In the genomic region with DNA sequence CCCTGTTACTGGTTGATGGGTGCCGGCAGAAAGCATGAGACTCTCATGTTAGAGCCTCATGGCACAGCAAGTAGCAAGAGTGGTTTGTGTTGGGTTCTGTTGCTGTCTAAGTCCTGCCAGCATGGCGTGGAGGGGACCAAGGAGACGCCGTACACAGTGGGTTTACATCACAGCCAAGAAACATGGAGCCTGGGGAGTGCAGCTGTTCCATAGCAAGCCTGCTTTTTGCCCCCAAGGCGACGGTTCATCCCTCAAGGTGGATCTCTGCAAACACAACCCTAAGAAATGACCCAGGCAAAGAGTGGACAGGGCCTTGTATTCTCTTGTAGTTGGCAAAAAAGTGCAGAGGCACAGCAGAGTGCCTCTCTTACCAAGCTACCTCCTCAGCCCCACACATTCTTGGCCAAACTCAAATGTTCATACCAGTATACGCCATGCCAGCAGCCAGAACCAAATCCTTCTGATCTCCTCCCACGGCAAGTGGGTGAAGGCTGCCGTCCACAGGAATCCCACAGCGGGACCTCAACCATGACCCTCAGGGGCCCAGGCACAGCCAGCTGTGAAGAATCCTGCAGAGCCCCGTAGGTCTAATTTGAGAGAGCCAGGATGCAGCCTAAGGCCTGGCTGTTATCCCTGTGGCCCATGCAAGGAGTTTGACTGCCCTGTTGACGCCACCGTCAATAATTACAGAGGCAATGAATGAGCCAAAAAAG, we compare ENCODE assay signal across 16 cellular contexts. TPM values are rescaled to one million over a fixed set of nuclear protein-coding genes. Genes with fewer than 3 reads are reported as not detected.
DNase-seq lines count a peak whose midpoint lies in the region; ATAC-seq and TF ChIP-seq lines count a peak whose summit lies in the region.
"Had no signal": no experiment of that assay in that cellular context is flagged by ENCODE, and none has a peak within 500 bp of the region (broad histone marks: within the 10 kb centered on the region; RNA-seq: fewer than 3 reads in every experiment).

No MANE protein-coding gene starts in this region.

- DNase-seq in Right ventricle myocardium superior = peak; percentile 20
- DNase-seq in left ventricle myocardium superior = no peak
- DNase-seq in activated CD8-positive, alpha-beta memory T cell treated with anti-CD3 and anti-CD28 coated beads, Interleukin-2, amount 50 U/mL, for 48 hours = peak; percentile 34
- peak; percentile 70 for DNase-seq in osteocyte (ENCODE audit: extremely low spot score, unreplicated experiment)
- peak; percentile 56 for DNase-seq in type B pancreatic cell (ENCODE audit: extremely low spot score, unreplicated experiment)
- no peak for DNase-seq in NAMALWA (ENCODE audit: low spot score)
- no peak for DNase-seq in Ammon's horn (ENCODE audit: low spot score)
- DNase-seq: ACHN; AML-193; CD4-positive, alpha-beta T cell; DMS53; NCI-H187; NCI-H226; NCI-H524 treated with DMSO at 0.1 percent for 48 hours; SHP77 had no signal

- peaks cover 25% of the 10 kb centered on the region for H3K27me3 Mint-ChIP-seq in osteocyte (ENCODE audit: unreplicated experiment)
- H3K27me3 Mint-ChIP-seq in type B pancreatic cell = no peaks in the 10 kb centered on the region
- H3K27me3 Mint-ChIP-seq: CD4-positive, alpha-beta T cell had no signal

- no peak overlapping the region for H3K4me3 Mint-ChIP-seq in osteocyte (ENCODE audit: unreplicated experiment)
- no peak overlapping the region for H3K4me3 Mint-ChIP-seq in type B pancreatic cell
- H3K4me3 Mint-ChIP-seq: CD4-positive, alpha-beta T cell had no signal

- intact Hi-C loops in Right ventricle myocardium superior (cut with DNase I) (no loop called here), left ventricle myocardium superior (cut with micrococcal nuclease) (no loop called here)

- H3K4me1 Mint-ChIP-seq in osteocyte (ENCODE audit: unreplicated experiment) (no peaks in the 10 kb centered on the region), type B pancreatic cell (ENCODE audit: unreplicated experiment) (no peaks in the 10 kb centered on the region)

- TF ChIP-seq CTCF in osteocyte (IDR thresholded peaks at IDR 0.05) = no peak
- no peak for TF ChIP-seq CTCF in type B pancreatic cell (conservative IDR thresholded peaks at IDR 0.05)

- H3K9me3 Mint-ChIP-seq in osteocyte (ENCODE audit: unreplicated experiment) (peaks cover 11% of the 10 kb centered on the region), type B pancreatic cell (peaks cover 11% of the 10 kb centered on the region)

- H3K36me3 Mint-ChIP-seq in osteocyte (ENCODE audit: unreplicated experiment) = peaks cover 2% of the 10 kb centered on the region
- peaks cover 26% of the 10 kb centered on the region for H3K36me3 Mint-ChIP-seq in type B pancreatic cell

- H3K27ac Mint-ChIP-seq in osteocyte (ENCODE audit: unreplicated experiment) (no peak overlapping the region), type B pancreatic cell (no peak overlapping the region)
- H3K27ac Mint-ChIP-seq: CD4-positive, alpha-beta T cell had no signal

- ATAC-seq in Right ventricle myocardium superior (ENCODE audit: poor library complexity) (no peak), left ventricle myocardium superior (no peak), HG03045 (IDR thresholded peaks at IDR 0.05; ENCODE audit: unreplicated experiment) (no peak)

RNA-seq across cellular contexts. Expression of a gene that starts 19.0 kb away (rescaled TPM):
- total RNA-seq in Right ventricle myocardium superior (8.0 TPM), left ventricle myocardium superior (7.4 TPM), osteocyte (17.6 and 19.4 TPM in 2 replicates), type B pancreatic cell (ENCODE audit: low replicate concordance) (9.7 and 140 TPM in 2 replicates)

Comparison
In these comparisons a context has a peak if more than half of its experiments do, and no peak if none do; other contexts are left out.
1. DNase-seq: peak in Right ventricle myocardium superior (single experiment), activated CD8-positive, alpha-beta memory T cell treated with anti-CD3 and anti-CD28 coated beads, Interleukin-2, amount 50 U/mL, for 48 hours (single experiment), osteocyte (single experiment) and type B pancreatic cell (single experiment); none in left ventricle myocardium superior (single experiment), NAMALWA (single experiment) and Ammon's horn (single experiment).